8 cellular contexts compared by ENCODE assay signal in genomic region chr2:96260404-96261260, GRCh38. TPM values are rescaled to one million over a fixed set of nuclear protein-coding genes. Genes with fewer than 3 reads are reported as not detected.
DNase-seq lines count a peak whose midpoint lies in the region; ATAC-seq and TF ChIP-seq lines count a peak whose summit lies in the region.

No MANE protein-coding gene starts in this region.

- ATAC-seq in HG03432 (IDR thresholded peaks at IDR 0.05; ENCODE audit: unreplicated experiment) (peak; percentile 36), left ventricle myocardium superior (peak; percentile 75)

- peaks cover 0 to 30% (median 9%) of the 10 kb centered on the region in 4 donors for H3K36me3 ChIP-seq in sigmoid colon

- peak in 2 of 4 experiments; percentile 13 for TF ChIP-seq CTCF in sigmoid colon (IDR thresholded peaks at IDR 0.05)

- H3K27ac ChIP-seq in angular gyrus (ENCODE audit: low read depth, low read length): peak overlapping the region; percentile 67
- peak overlapping the region; percentile 76 to 83 (median 80) for H3K27ac ChIP-seq in sigmoid colon

- WGBS in sigmoid colon, 2 donors: 32 to 52% methylated on average over 9 of the region's 9 CpGs

- H3K4me1 ChIP-seq in sigmoid colon: peaks cover 0 to 76% (median 67%) of the 10 kb centered on the region in 4 donors

- no peak for TF ChIP-seq EP300 in sigmoid colon (IDR thresholded peaks at IDR 0.05)

- intact Hi-C loops in left ventricle myocardium superior (cut with micrococcal nuclease) (no loop called here), sigmoid colon (cut with DNase I) (loop anchor here (5.0 to 10.0 kb wide), 2 partner anchors 118 to 1096 kb away; partner anchors contain the start of gene ZNF2), posterior vena cava (cut with DNase I) (loop anchor here in 1 of 2 donors (10.0 kb wide), 1 partner anchor 56 kb away; the partner anchor contains the start of gene STARD7)

- DNase-seq in Daoy (ENCODE audit: low read depth): peak; percentile 89
- DNase-seq in OCI-M1 (lab: John Stamatoyannopoulos, UW): peak; percentile 87
- DNase-seq in left ventricle myocardium superior: peak; percentile 78
- peak; percentile 77 for DNase-seq in sigmoid colon
- no peak for DNase-seq in posterior vena cava (ENCODE audit: low spot score)
- no peak for DNase-seq in DMS114 treated with DMSO at 0.1 percent for 48 hours (lab: John Stamatoyannopoulos, UW; ENCODE audit: unreplicated experiment)

- no peaks in the 10 kb centered on the region for H3K9me3 ChIP-seq in sigmoid colon

- TF ChIP-seq POLR2A in sigmoid colon (IDR thresholded peaks at IDR 0.05): no peak

- H3K4me3 ChIP-seq in sigmoid colon: peak overlapping the region in 1 of 4 donors; percentile 6

- no peaks in the 10 kb centered on the region for H3K27me3 ChIP-seq in sigmoid colon

RNA-seq across cellular contexts. Expression of gene TMEM127, which starts 5.2 kb away (rescaled TPM):
- 16.2 and 19.1 TPM in 2 replicates for total RNA-seq in Daoy (2014; rRNA removed; shearing (Covaris generic))
- total RNA-seq in left ventricle myocardium superior: 71.2 TPM
- 10 to 100 TPM; 24.6 to 30.5 (median 27.9) TPM for total RNA-seq in sigmoid colon
- polyA plus RNA-seq in sigmoid colon: 10 to 100 TPM; 10.8 to 40.1 (median 12.5) TPM
- total RNA-seq in posterior vena cava: 10 to 100 TPM; 49.2 to 52.4 TPM

RNA-seq across cellular contexts. Expression of gene CIAO1, which starts 5.4 kb away (rescaled TPM):
- total RNA-seq in Daoy (2014; rRNA removed; shearing (Covaris generic)): 136 and 166 TPM in 2 replicates
- total RNA-seq in left ventricle myocardium superior (63.1 TPM), sigmoid colon (100 to 1,000 TPM in 2 of 4 donors, 10 to 100 TPM in 2; 77.4 to 110 (median 95.2) TPM), posterior vena cava (10 to 100 TPM; 41.9 to 46.4 TPM)
- 10 to 100 TPM; 45.6 to 55.0 (median 51.1) TPM for polyA plus RNA-seq in sigmoid colon

RNA-seq across cellular contexts. Expression of gene SNRNP200, which starts 44.7 kb away (rescaled TPM):
- 29.2 and 34.9 TPM in 2 replicates for total RNA-seq in Daoy (2014; rRNA removed; shearing (Covaris generic))
- total RNA-seq in left ventricle myocardium superior (55.3 TPM), sigmoid colon (10 to 100 TPM; 69.4 to 86.1 (median 79.2) TPM), posterior vena cava (10 to 100 TPM; 67.2 to 78.3 TPM)
- polyA plus RNA-seq in sigmoid colon: 10 to 100 TPM; 26.8 to 86.5 (median 31.8) TPM

RNA-seq across cellular contexts. Expression of gene STARD7, which starts 52.0 kb away (rescaled TPM):
- total RNA-seq in Daoy (2014; rRNA removed; shearing (Covaris generic)): 176 and 199 TPM in 2 replicates
- total RNA-seq in left ventricle myocardium superior: 214 TPM
- total RNA-seq in sigmoid colon: 10 to 100 TPM; 50.4 to 88.5 (median 73.1) TPM
- 10 to 100 TPM; 39.6 to 74.6 (median 40.5) TPM for polyA plus RNA-seq in sigmoid colon
- total RNA-seq in posterior vena cava: 10 to 100 TPM; 68.0 to 71.4 TPM

Comparison
In these comparisons a context has a peak if more than half of its experiments do, and no peak if none do; other contexts are left out.
1. DNase-seq: peak in Daoy (single experiment), OCI-M1 (single experiment), left ventricle myocardium superior (single experiment) and sigmoid colon (single experiment); none in posterior vena cava (single experiment) and DMS114 treated with DMSO at 0.1 percent for 48 hours (single experiment).